ENCODE assay signal across 8 cellular contexts in genomic region chr2:43158259-43158880, GRCh38.
A peak's percentile ranks its signal among the peaks of the same experiment; 100 is the strongest.
DNase-seq lines count a peak whose midpoint lies in the region; ATAC-seq and TF ChIP-seq lines count a peak whose summit lies in the region.

No MANE protein-coding gene starts in this region.

- in situ Hi-C loops in Panc1 (cut with HindIII; ENCODE audit: low pct_unique_long_range_greater_than_20kb, low sequenced_read_pairs), result no loop called here

- peak; percentile 84 for DNase-seq in EL
- no peak for DNase-seq in Panc1 (ENCODE audit: low read depth, low spot score)
- DNase-seq in adrenal gland, result peak in 6 of 7 donors; percentile 74 to 84 (median 79)
- DNase-seq in islet precursor cell, result peak; percentile 66
- peak; percentile 46 for DNase-seq in stimulated activated CD4-positive, alpha-beta T cell treated with anti-CD3 and anti-CD28 coated beads, Interleukin-4, amount 100 ng/mL, for 1 hour
- DNase-seq in central memory CD4-positive, alpha-beta T cell, result no peak
- no peak for DNase-seq in NCI-H748 treated with DMSO at 0.1 percent for 48 hours (lab: John Stamatoyannopoulos, UW)

- no peaks in the 10 kb centered on the region for H3K9me3 ChIP-seq in Panc1 (ENCODE audit: control insufficient read depth, insufficient read depth, low read depth, low read length)
- H3K9me3 ChIP-seq in adrenal gland (replicated peaks in 1 of 3), result no peaks in the 10 kb centered on the region

- H3K27ac ChIP-seq in Panc1 (ENCODE audit: low read length) (peak overlapping the region; percentile 74), adrenal gland (peak overlapping the region; percentile 56 to 92 (median 79))

- CTCF ChIA-PET in Panc1 (lab: Charles Lee), result interaction anchor here (0.6 to 0.8 kb wide), 2 partner anchors 112 to 183 kb away, joined by 4 to 5 read pairs; no protein-coding TSS in a partner anchor

- H3K4me1 ChIP-seq in Panc1 (ENCODE audit: control insufficient read depth, insufficient read depth, low read length) (peaks cover 15% of the 10 kb centered on the region), adrenal gland (replicated peaks in 1 of 2) (peaks cover 9 to 27% of the 10 kb centered on the region in 2 donors)

- no peaks in the 10 kb centered on the region for H3K36me3 ChIP-seq in Panc1 (ENCODE audit: control insufficient read depth, insufficient read depth, low read length)
- H3K36me3 ChIP-seq in adrenal gland (replicated peaks in 1 of 2), result no peaks in the 10 kb centered on the region

- H3K27me3 ChIP-seq in Panc1 (ENCODE audit: control insufficient read depth, insufficient read depth, low read length) (no peaks in the 10 kb centered on the region), adrenal gland (no peaks in the 10 kb centered on the region)

- 35 to 42% (median 38%) methylated on average over 9 to 11 of the region's 11 CpGs for WGBS in adrenal gland, 4 donors

- intact Hi-C loops in Panc1 (cut with micrococcal nuclease; ENCODE audit: unreplicated experiment), result no loop called here
- intact Hi-C loops in adrenal gland (cut with DNase I), result no loop called here

- no TSS peak for BruUV-seq in Panc1 (replicated peaks; lab: Mats Ljungman, UMichigan)

- ATAC-seq in HG02759 (IDR thresholded peaks at IDR 0.05; ENCODE audit: unreplicated experiment), result peak; percentile 22
- peak; percentile 80 for ATAC-seq in Panc1

- peak overlapping the region in 1 of 2 experiments; percentile 5; a peak in 2 of 4 replicates for H3K4me3 ChIP-seq in Panc1 (ENCODE audit: low read depth in 2 of 2, low read length in 2 of 2)
- H3K4me3 ChIP-seq in adrenal gland, result no peak overlapping the region

- POLR2A ChIA-PET in Panc1 (lab: Charles Lee), result interaction anchor here (0.6 kb wide), 1 partner anchor 653 kb away, joined by 6 read pairs; no protein-coding TSS in a partner anchor

- TF ChIP-seq POLR2A in adrenal gland (IDR thresholded peaks at IDR 0.05), result no peak

- no peak for TF ChIP-seq CTCF in Panc1 (IDR thresholded peaks at IDR 0.05)
- peak in 1 of 6 experiments; percentile 19 for TF ChIP-seq CTCF in adrenal gland (IDR thresholded peaks at IDR 0.05)

Comparison
In these comparisons a context has a peak if more than half of its experiments do, and no peak if none do; other contexts are left out.
1. DNase-seq: peak in EL (single experiment), adrenal gland (6 of 7), islet precursor cell (single experiment) and stimulated activated CD4-positive, alpha-beta T cell treated with anti-CD3 and anti-CD28 coated beads, Interleukin-4, amount 100 ng/mL, for 1 hour (single experiment); none in Panc1 (single experiment), central memory CD4-positive, alpha-beta T cell (single experiment) and NCI-H748 treated with DMSO at 0.1 percent for 48 hours (single experiment).